Comparison of ENCODE assay signal across 26 cellular contexts in genomic region chr3:128663151-128663550, GRCh38.
"Had no signal": no experiment of that assay in that cellular context is flagged by ENCODE, and none has a peak within 500 bp of the region (broad histone marks: within the 10 kb centered on the region; RNA-seq: fewer than 3 reads in every experiment).

No MANE protein-coding gene starts in this region.

- H3K9me3 Mint-ChIP-seq: activated CD4-positive, alpha-beta T cell treated with anti-CD3 and anti-CD28 coated beads, Interleukin-2, amount 10 ng/mL, durations not matched to agents 24 days and 14 days; activated CD8-positive, alpha-beta T cell treated with anti-CD3 and anti-CD28 coated beads for 36 hours; activated naive CD4-positive, alpha-beta T cell treated with anti-CD3 and anti-CD28 coated beads for 36 hours; activated naive CD4-positive, alpha-beta T cell treated with anti-CD3 and anti-CD28 coated beads, Interleukin-2, amount 50 U/mL, for 72 hours; activated T-cell treated with anti-CD3 and anti-CD28 coated beads, Interleukin-2, amount 50 U/mL, for 72 hours; activated T-helper 17 cell treated with anti-CD3 and anti-CD28 coated beads, Interleukin-2, amount 50 U/mL, for 72 hours had no signal

- H3K4me3 Mint-ChIP-seq: activated CD4-positive, alpha-beta T cell treated with anti-CD3 and anti-CD28 coated beads, Interleukin-2, amount 10 ng/mL, durations not matched to agents 24 days and 14 days; activated CD8-positive, alpha-beta T cell treated with anti-CD3 and anti-CD28 coated beads for 36 hours; activated naive CD4-positive, alpha-beta T cell treated with anti-CD3 and anti-CD28 coated beads for 36 hours; activated T-cell treated with anti-CD3 and anti-CD28 coated beads, Interleukin-2, amount 50 U/mL, for 72 hours; activated T-helper 17 cell treated with anti-CD3 and anti-CD28 coated beads, Interleukin-2, amount 50 U/mL, for 72 hours had no signal

- H3K4me1 ChIP-seq: adrenal gland, body of pancreas, breast epithelium, Peyer's patch had no signal

- H3K36me3 ChIP-seq: adrenal gland, breast epithelium, Peyer's patch, WERI-Rb-1 had no signal

- DNase-seq: activated CD4-positive, alpha-beta T cell treated with anti-CD3 and anti-CD28 coated beads, Interleukin-2, amount 10 ng/mL, durations not matched to agents 24 days and 14 days; activated CD4-positive, alpha-beta T cell treated with anti-CD3 and anti-CD28 coated beads, Interleukin-2, amount 50 U/mL, for 4 hours; activated CD8-positive, alpha-beta T cell treated with anti-CD3 and anti-CD28 coated beads for 36 hours; activated gamma-delta T cell treated with Interleukin-2 at 50 U/mL for 16 hours; activated naive CD4-positive, alpha-beta T cell treated with anti-CD3 and anti-CD28 coated beads for 36 hours; activated T-cell treated with anti-CD3 and anti-CD28 coated beads, Interleukin-2, amount 50 U/mL, for 1 hour; activated T-cell treated with anti-CD3 and anti-CD28 coated beads, Interleukin-2, amount 50 U/mL, for 72 hours; adrenal gland; body of pancreas; NCI-H1105; NCI-H1436; NCI-H1694; NCI-H1930; NCI-H2081 treated with DMSO at 0.1 percent for 48 hours; NCI-H345; NCI-H524 treated with DMSO at 0.1 percent for 48 hours; PC-3; Peyer's patch; SW 1271; T1000; WERI-Rb-1 had no signal

- H3K27ac ChIP-seq: adrenal gland, body of pancreas, breast epithelium, Peyer's patch, RWPE1, WERI-Rb-1 had no signal

- H3K4me1 Mint-ChIP-seq: activated CD4-positive, alpha-beta T cell treated with anti-CD3 and anti-CD28 coated beads, Interleukin-2, amount 10 ng/mL, durations not matched to agents 24 days and 14 days; activated T-helper 17 cell treated with anti-CD3 and anti-CD28 coated beads, Interleukin-2, amount 50 U/mL, for 72 hours had no signal

- H3K36me3 Mint-ChIP-seq: activated naive CD4-positive, alpha-beta T cell treated with anti-CD3 and anti-CD28 coated beads, Interleukin-2, amount 50 U/mL, for 72 hours had no signal

- H3K27me3 ChIP-seq: adrenal gland, body of pancreas, breast epithelium, Peyer's patch had no signal

- H3K9me3 ChIP-seq: adrenal gland, body of pancreas, breast epithelium, Peyer's patch had no signal

- H3K4me3 ChIP-seq: adrenal gland, body of pancreas, breast epithelium, Peyer's patch had no signal

- ATAC-seq: activated CD8-positive, alpha-beta T cell treated with anti-CD3 and anti-CD28 coated beads for 36 hours; activated naive CD4-positive, alpha-beta T cell treated with anti-CD3 and anti-CD28 coated beads, Interleukin-2, amount 50 U/mL, for 72 hours; activated T-cell treated with anti-CD3 and anti-CD28 coated beads, Interleukin-2, amount 50 U/mL, for 72 hours; activated T-helper 17 cell treated with anti-CD3 and anti-CD28 coated beads, Interleukin-2, amount 50 U/mL, for 72 hours; body of pancreas; PC-3; Right ventricle myocardium inferior had no signal

- H3K27ac Mint-ChIP-seq: activated CD4-positive, alpha-beta T cell treated with anti-CD3 and anti-CD28 coated beads, Interleukin-2, amount 10 ng/mL, durations not matched to agents 24 days and 14 days; activated CD8-positive, alpha-beta T cell treated with anti-CD3 and anti-CD28 coated beads for 36 hours; activated naive CD4-positive, alpha-beta T cell treated with anti-CD3 and anti-CD28 coated beads for 36 hours; activated naive CD4-positive, alpha-beta T cell treated with anti-CD3 and anti-CD28 coated beads, Interleukin-2, amount 50 U/mL, for 72 hours; activated T-cell treated with anti-CD3 and anti-CD28 coated beads, Interleukin-2, amount 50 U/mL, for 72 hours; activated T-helper 17 cell treated with anti-CD3 and anti-CD28 coated beads, Interleukin-2, amount 50 U/mL, for 72 hours had no signal

- H3K27me3 Mint-ChIP-seq: activated T-helper 17 cell treated with anti-CD3 and anti-CD28 coated beads, Interleukin-2, amount 50 U/mL, for 72 hours had no signal
